Comparison of ENCODE assay signal across 24 cellular contexts in genomic region chr12:51139292-51139844, GRCh38. TPM values are rescaled to one million over a fixed set of nuclear protein-coding genes. Genes with fewer than 3 reads are reported as not detected.
A peak's percentile ranks its signal among the peaks of the same experiment; 100 is the strongest.
DNase-seq lines count a peak whose midpoint lies in the region; ATAC-seq, FAIRE-seq and TF ChIP-seq lines count a peak whose summit lies in the region.
"Had no signal": no experiment of that assay in that cellular context is flagged by ENCODE, and none has a peak within 500 bp of the region (broad histone marks: within the 10 kb centered on the region; RNA-seq: fewer than 3 reads in every experiment).

No MANE protein-coding gene starts in this region.

- in situ Hi-C loops in HepG2 (cut with HindIII; ENCODE audit: extremely low pct_ligation_motif_present, low pct_unique_long_range_greater_than_20kb), result no loop called here

- H3K4me1 Mint-ChIP-seq in central memory CD8-positive, alpha-beta T cell, result peaks cover 16% of the 10 kb centered on the region
- no peaks in the 10 kb centered on the region for H3K4me1 Mint-ChIP-seq in stimulated activated effector memory CD8-positive, alpha-beta T cell treated with anti-CD3 and anti-CD28 coated beads, Interleukin-12 subunit alpha, Interleukin-12 subunit beta, amount 100 ng/mL, for 72 hours
- peaks cover 7% of the 10 kb centered on the region in 2 donors for H3K4me1 Mint-ChIP-seq in immature natural killer cell
- H3K4me1 Mint-ChIP-seq: B cell had no signal

- H3K4me2 ChIP-seq in HepG2 (ENCODE audit: low read depth, low read length), result no peak overlapping the region
- H3K4me2 ChIP-seq: BLaER1 treated with 17β-estradiol and CSF1 and Interleukin-3, amounts not matched to agents 10 nM and 100 nM had no signal

- no peak overlapping the region for H3K4me3 Mint-ChIP-seq in central memory CD8-positive, alpha-beta T cell
- no peak overlapping the region for H3K4me3 Mint-ChIP-seq in stimulated activated effector memory CD8-positive, alpha-beta T cell treated with anti-CD3 and anti-CD28 coated beads, Interleukin-12 subunit alpha, Interleukin-12 subunit beta, amount 100 ng/mL, for 72 hours
- H3K4me3 Mint-ChIP-seq in immature natural killer cell, result no peak overlapping the region
- H3K4me3 Mint-ChIP-seq: B cell; CD8-positive, alpha-beta memory T cell; HFFc6 had no signal

- H3K4me1 ChIP-seq in HepG2 (ENCODE audit: insufficient read depth, low read length) (no peaks in the 10 kb centered on the region), right lobe of liver (no peaks in the 10 kb centered on the region), stomach (no peaks in the 10 kb centered on the region), lower lobe of right lung (no peaks in the 10 kb centered on the region)
- H3K4me1 ChIP-seq: BLaER1 treated with 17β-estradiol and CSF1 and Interleukin-3, amounts not matched to agents 10 nM and 100 nM had no signal

- no peak overlapping the region for H2AFZ ChIP-seq in HepG2 (ENCODE audit: low read length)
- H2AFZ ChIP-seq: GM23248 had no signal

- no peak for TF ChIP-seq EP300 in HepG2 (IDR thresholded peaks at IDR 0.05; ENCODE audit: low read depth in 2 of 2, low read length in 2 of 2)
- TF ChIP-seq EP300 in HepG2 (CRISPR knock-in tag; IDR thresholded peaks at IDR 0.05; ENCODE audit: borderline replicate concordance), result no peak
- no peak for TF ChIP-seq EP300 in stomach (IDR thresholded peaks at IDR 0.05)

- H3K27me3 ChIP-seq in HepG2 (ENCODE audit: control insufficient read depth in 1 of 2, insufficient read depth in 2 of 2, low read length in 2 of 2) (no peaks in the 10 kb centered on the region), right lobe of liver (no peaks in the 10 kb centered on the region), stomach (no peaks in the 10 kb centered on the region), lower lobe of right lung (ENCODE audit: low read depth) (no peaks in the 10 kb centered on the region)
- H3K27me3 ChIP-seq: BLaER1 treated with 17β-estradiol and CSF1 and Interleukin-3, amounts not matched to agents 10 nM and 100 nM had no signal

- POLR2A ChIA-PET in HepG2 (lab: Yijun Ruan, JAX), result no interaction called here

- no peaks in the 10 kb centered on the region for H3K9me3 Mint-ChIP-seq in central memory CD8-positive, alpha-beta T cell
- H3K9me3 Mint-ChIP-seq in stimulated activated effector memory CD8-positive, alpha-beta T cell treated with anti-CD3 and anti-CD28 coated beads, Interleukin-12 subunit alpha, Interleukin-12 subunit beta, amount 100 ng/mL, for 72 hours, result no peaks in the 10 kb centered on the region
- no peaks in the 10 kb centered on the region for H3K9me3 Mint-ChIP-seq in immature natural killer cell
- H3K9me3 Mint-ChIP-seq: CD8-positive, alpha-beta memory T cell; HFFc6 had no signal

- H3K27ac Mint-ChIP-seq in central memory CD8-positive, alpha-beta T cell (ENCODE audit: low read depth), result peak overlapping the region; percentile 75
- peak overlapping the region; percentile 66 for H3K27ac Mint-ChIP-seq in stimulated activated effector memory CD8-positive, alpha-beta T cell treated with anti-CD3 and anti-CD28 coated beads, Interleukin-12 subunit alpha, Interleukin-12 subunit beta, amount 100 ng/mL, for 72 hours
- peak overlapping the region in 2 of 6 donors; percentile 19 to 62 for H3K27ac Mint-ChIP-seq in immature natural killer cell
- H3K27ac Mint-ChIP-seq: B cell, HFFc6 had no signal

- no TSS peak for BruUV-seq in HepG2 (replicated peaks; lab: Mats Ljungman, UMichigan)

- no peak overlapping the region for H3K4me3 ChIP-seq in HepG2 (replicated peaks in 1 of 3; ENCODE audit: insufficient read depth in 1 of 3, low read depth in 2 of 3, low read length in 3 of 3)
- H3K4me3 ChIP-seq in right lobe of liver, result no peak overlapping the region
- H3K4me3 ChIP-seq in stomach, result no peak overlapping the region
- H3K4me3 ChIP-seq in lower lobe of right lung, result no peak overlapping the region
- H3K4me3 ChIP-seq: BLaER1 treated with 17β-estradiol and CSF1 and Interleukin-3, amounts not matched to agents 10 nM and 100 nM; GM23248 had no signal

- peaks cover 2% of the 10 kb centered on the region for H3K79me2 ChIP-seq in HepG2 (ENCODE audit: insufficient read depth, low read length)

- no peak overlapping the region for H3K9ac ChIP-seq in HepG2 (ENCODE audit: insufficient read depth, low read depth, low read length)
- H3K9ac ChIP-seq: BLaER1 treated with 17β-estradiol and CSF1 and Interleukin-3, amounts not matched to agents 10 nM and 100 nM; GM23248 had no signal

- WGBS in HepG2 (ENCODE audit: low lambda C conversion rate), result 98% methylated on average over 3 of the region's 3 CpGs
- 80% methylated on average over 1 of the region's 3 CpGs for WGBS in right lobe of liver (ENCODE audit: insufficient coverage, low coverage, low lambda C conversion rate, missing lambda C conversion rate)
- 94 to 98% (median 96%) methylated on average over 3 of the region's 3 CpGs for WGBS in stomach, 5 donors

- H3K27me3 Mint-ChIP-seq in central memory CD8-positive, alpha-beta T cell, result no peaks in the 10 kb centered on the region
- H3K27me3 Mint-ChIP-seq in immature natural killer cell (ENCODE audit: low read depth in 3 of 3), result no peaks in the 10 kb centered on the region
- H3K27me3 Mint-ChIP-seq: B cell; CD8-positive, alpha-beta memory T cell had no signal

- no peak for DNase-seq in HepG2 (ENCODE audit: low spot score)
- no peak for DNase-seq in right lobe of liver
- no peak for DNase-seq in central memory CD8-positive, alpha-beta T cell (ENCODE audit: low spot score in 2 of 2)
- DNase-seq in stimulated activated effector memory CD8-positive, alpha-beta T cell treated with anti-CD3 and anti-CD28 coated beads, Interleukin-12 subunit alpha, Interleukin-12 subunit beta, amount 100 ng/mL, for 72 hours (ENCODE audit: low spot score in 2 of 2), result no peak
- no peak for DNase-seq in immature natural killer cell
- DNase-seq in stomach, result no peak
- no peak for DNase-seq in lower lobe of right lung
- DNase-seq: 8988T; CD8-positive, alpha-beta memory T cell; COR-L47; DMS 273 treated with DMSO at 0.1 percent for 48 hours; DMS53; DND-41; EL; GM23248; HCEC 1CT; HFFc6; IMR-90 had no signal

- FAIRE-seq in HepG2 (lab: Jason Lieb, UNC), result no peak
- FAIRE-seq: GM12891, H54 had no signal

- CTCF ChIA-PET in HepG2 (lab: Yijun Ruan, JAX; ENCODE audit: low intra/inter-chr PET ratio, low total read pairs), result no interaction called here

- H3K27ac ChIP-seq in HepG2 (ENCODE audit: extremely low read length, insufficient read depth, low read length), result no peak overlapping the region
- H3K27ac ChIP-seq in right lobe of liver, result no peak overlapping the region
- peak overlapping the region; percentile 32 for H3K27ac ChIP-seq in VCaP
- H3K27ac ChIP-seq in stomach, result no peak overlapping the region
- no peak overlapping the region for H3K27ac ChIP-seq in lower lobe of right lung
- H3K27ac ChIP-seq: BLaER1 treated with 17β-estradiol and CSF1 and Interleukin-3, amounts not matched to agents 10 nM and 100 nM; GM23248; HL-60 had no signal

- H3K9me3 ChIP-seq in HepG2 (ENCODE audit: low read length), result no peaks in the 10 kb centered on the region
- no peaks in the 10 kb centered on the region for H3K9me3 ChIP-seq in right lobe of liver
- H3K9me3 ChIP-seq in stomach, result no peaks in the 10 kb centered on the region
- H3K9me3 ChIP-seq in lower lobe of right lung, result no peaks in the 10 kb centered on the region
- H3K9me3 ChIP-seq: BLaER1 treated with 17β-estradiol and CSF1 and Interleukin-3, amounts not matched to agents 10 nM and 100 nM had no signal

- H3K36me3 ChIP-seq in HepG2 (replicated peaks in 1 of 2; ENCODE audit: control insufficient read depth in 1 of 2, insufficient read depth in 2 of 2, low read length in 2 of 2) (peaks cover 3 to 8% of the 10 kb centered on the region in 2 experiments; a peak in 2 of 5 replicates), right lobe of liver (no peaks in the 10 kb centered on the region), stomach (peaks cover 4 to 22% (median 20%) of the 10 kb centered on the region in 4 donors), lower lobe of right lung (peaks cover 21% of the 10 kb centered on the region)
- H3K36me3 ChIP-seq: BLaER1 treated with 17β-estradiol and CSF1 and Interleukin-3, amounts not matched to agents 10 nM and 100 nM had no signal

- TF ChIP-seq RAD21 in HepG2 (CRISPR knock-in tag; IDR thresholded peaks at IDR 0.05), result no peak

- intact Hi-C loops in HepG2 (cut with micrococcal nuclease; ENCODE audit: unreplicated experiment) (no loop called here), right lobe of liver (cut with DNase I) (no loop called here), stomach (cut with DNase I; ENCODE audit: low total_unique reads) (no loop called here), lower lobe of right lung (cut with DNase I) (no loop called here)

- H4K20me1 ChIP-seq in HepG2 (ENCODE audit: insufficient read depth, low read length), result no peaks in the 10 kb centered on the region
- H4K20me1 ChIP-seq: BLaER1 treated with 17β-estradiol and CSF1 and Interleukin-3, amounts not matched to agents 10 nM and 100 nM had no signal

- no peak for TF ChIP-seq CTCF in HepG2 (CRISPR knock-in tag; IDR thresholded peaks at IDR 0.05)
- no peak for TF ChIP-seq CTCF in right lobe of liver (IDR thresholded peaks at IDR 0.05)
- no peak for TF ChIP-seq CTCF in VCaP (conservative IDR thresholded peaks at IDR 0.05)
- no peak for TF ChIP-seq CTCF in stomach (IDR thresholded peaks at IDR 0.05)
- no peak for TF ChIP-seq CTCF in lower lobe of right lung (IDR thresholded peaks at IDR 0.05)

- TF ChIP-seq POLR2A in HepG2 (IDR thresholded peaks at IDR 0.05; ENCODE audit: insufficient read depth in 1 of 2, low read depth in 2 of 2, low read length in 2 of 2) (no peak), right lobe of liver (IDR thresholded peaks at IDR 0.05) (no peak), stomach (IDR thresholded peaks at IDR 0.05) (no peak)

- H3K36me3 Mint-ChIP-seq in central memory CD8-positive, alpha-beta T cell (ENCODE audit: insufficient read depth), result peaks cover 12% of the 10 kb centered on the region
- H3K36me3 Mint-ChIP-seq in stimulated activated effector memory CD8-positive, alpha-beta T cell treated with anti-CD3 and anti-CD28 coated beads, Interleukin-12 subunit alpha, Interleukin-12 subunit beta, amount 100 ng/mL, for 72 hours, result peaks cover 28% of the 10 kb centered on the region
- peaks cover 0 to 12% (median 0%) of the 10 kb centered on the region in 3 donors for H3K36me3 Mint-ChIP-seq in immature natural killer cell

- ATAC-seq in HepG2 (no peak), right lobe of liver (no peak), lower lobe of right lung (no peak)
- no peak for ATAC-seq in central memory CD8-positive, alpha-beta T cell (replicated peaks; ENCODE audit: extremely low read depth, poor library complexity, severe bottlenecking)
- no peak for ATAC-seq in stimulated activated effector memory CD8-positive, alpha-beta T cell treated with anti-CD3 and anti-CD28 coated beads, Interleukin-12 subunit alpha, Interleukin-12 subunit beta, amount 100 ng/mL, for 72 hours

RNA-seq across cellular contexts. Expression of gene TFCP2, which starts 33.6 kb away (rescaled TPM):
- 10.0 and 17.4 TPM in 2 replicates for total RNA-seq in HepG2 (2016; rRNA removed; fragmentation: Illumina TruSeq; extraction: Trizol)
- total RNA-seq in HepG2 (2016; cell fraction: cytosol; rRNA removed; fragmentation: Illumina TruSeq; extraction: Trizol; ENCODE audit: low read depth), result 3.0 and 4.3 TPM in 2 replicates
- 9.8 and 15.5 TPM in 2 replicates for total RNA-seq in HepG2 (2016; cell fraction: insoluble cytoplasmic fraction; rRNA removed; fragmentation: Illumina TruSeq; extraction: Trizol)
- 5.3 and 5.4 TPM in 2 replicates for total RNA-seq in HepG2 (2016; cell fraction: membrane; rRNA removed; fragmentation: Illumina TruSeq; extraction: Trizol)
- total RNA-seq in HepG2 (2016; cell fraction: nucleus; rRNA removed; fragmentation: Illumina TruSeq; extraction: Trizol), result 8.8 and 11.1 TPM in 2 replicates
- polyA plus RNA-seq in HepG2 (2011; rRNA removed), result 5.7 and 7.6 TPM in 2 replicates
- polyA plus RNA-seq in HepG2 (2011; cell fraction: cytosol; rRNA removed), result 3.4 and 5.0 TPM in 2 replicates
- 3.2 and 4.1 TPM in 2 replicates for polyA plus RNA-seq in HepG2 (2011; cell fraction: nucleus; rRNA removed)
- polyA plus RNA-seq in HepG2 (2012), result 9.7 and 12.0 TPM in 2 replicates
- 1.1 and 1.2 TPM in 2 replicates for polyA plus RNA-seq in HepG2 (2016; cell fraction: cytosol; fragmentation: Illumina TruSeq; extraction: Trizol; ENCODE audit: low read depth)
- polyA plus RNA-seq in HepG2 (2016; cell fraction: insoluble cytoplasmic fraction; fragmentation: Illumina TruSeq; extraction: Trizol; ENCODE audit: low read depth), result 27.1 and 28.3 TPM in 2 replicates
- 5.2 and 5.6 TPM in 2 replicates for polyA plus RNA-seq in HepG2 (2016; cell fraction: membrane; fragmentation: Illumina TruSeq; extraction: Trizol; ENCODE audit: low read depth)
- 17.1 and 17.2 TPM in 2 replicates for polyA plus RNA-seq in HepG2 (2016; cell fraction: nucleus; fragmentation: Illumina TruSeq; extraction: Trizol; ENCODE audit: insufficient read depth, low read depth)
- polyA minus RNA-seq in HepG2 (2011; rRNA and poly(A)+ RNA removed; ENCODE audit: low replicate concordance), result 3.8 and 10.5 TPM in 2 replicates
- polyA minus RNA-seq in HepG2 (2011; cell fraction: cytosol; rRNA and poly(A)+ RNA removed), result 4.2 and 4.7 TPM in 2 replicates
- 7.3 and 8.1 TPM in 2 replicates for polyA minus RNA-seq in HepG2 (2011; cell fraction: nucleus; rRNA and poly(A)+ RNA removed)
- 1 to 10 TPM; 6.3 to 9.4 (median 7.3) TPM for total RNA-seq in right lobe of liver
- polyA plus RNA-seq in immature natural killer cell, result 10 to 100 TPM; 10.1 to 16.6 (median 11.7) TPM
- total RNA-seq in stomach, result 10 to 100 TPM in 2 of 5 donors, 1 to 10 TPM in 3; 6.7 to 56.2 (median 8.2) TPM
- 10 to 100 TPM in 1 of 3 donors, 1 to 10 TPM in 2; 8.6 to 10.5 (median 9.8) TPM for polyA plus RNA-seq in stomach
- total RNA-seq in lower lobe of right lung, result 30.2 TPM

RNA-seq across cellular contexts. Expression of gene CSRNP2, which starts 56.0 kb away (rescaled TPM):
- 4.8 and 5.4 TPM in 2 replicates for total RNA-seq in HepG2 (2016; rRNA removed; fragmentation: Illumina TruSeq; extraction: Trizol)
- 2.2 and 2.5 TPM in 2 replicates for total RNA-seq in HepG2 (2016; cell fraction: cytosol; rRNA removed; fragmentation: Illumina TruSeq; extraction: Trizol; ENCODE audit: low read depth)
- total RNA-seq in HepG2 (2016; cell fraction: insoluble cytoplasmic fraction; rRNA removed; fragmentation: Illumina TruSeq; extraction: Trizol), result 4.9 and 5.0 TPM in 2 replicates
- 4.9 and 5.0 TPM in 2 replicates for total RNA-seq in HepG2 (2016; cell fraction: membrane; rRNA removed; fragmentation: Illumina TruSeq; extraction: Trizol)
- total RNA-seq in HepG2 (2016; cell fraction: nucleus; rRNA removed; fragmentation: Illumina TruSeq; extraction: Trizol), result 4.3 and 4.8 TPM in 2 replicates
- 7.3 and 7.5 TPM in 2 replicates for polyA plus RNA-seq in HepG2 (2011; rRNA removed)
- 4.0 and 5.0 TPM in 2 replicates for polyA plus RNA-seq in HepG2 (2011; cell fraction: cytosol; rRNA removed)
- polyA plus RNA-seq in HepG2 (2011; cell fraction: nucleus; rRNA removed), result 6.5 and 9.9 TPM in 2 replicates
- polyA plus RNA-seq in HepG2 (2012), result 4.8 and 6.4 TPM in 2 replicates
- polyA plus RNA-seq in HepG2 (2016; cell fraction: cytosol; fragmentation: Illumina TruSeq; extraction: Trizol; ENCODE audit: low read depth), result 0.69 and 1.1 TPM in 2 replicates
- polyA plus RNA-seq in HepG2 (2016; cell fraction: insoluble cytoplasmic fraction; fragmentation: Illumina TruSeq; extraction: Trizol; ENCODE audit: low read depth), result 5.5 TPM in 2 replicates
- 2.9 and 3.9 TPM in 2 replicates for polyA plus RNA-seq in HepG2 (2016; cell fraction: membrane; fragmentation: Illumina TruSeq; extraction: Trizol; ENCODE audit: low read depth)
- 12.1 and 14.0 TPM in 2 replicates for polyA plus RNA-seq in HepG2 (2016; cell fraction: nucleus; fragmentation: Illumina TruSeq; extraction: Trizol; ENCODE audit: insufficient read depth, low read depth)
- polyA minus RNA-seq in HepG2 (2011; rRNA and poly(A)+ RNA removed; ENCODE audit: low replicate concordance), result 8.0 and 14.3 TPM in 2 replicates
- polyA minus RNA-seq in HepG2 (2011; cell fraction: cytosol; rRNA and poly(A)+ RNA removed), result 4.0 and 7.0 TPM in 2 replicates
- polyA minus RNA-seq in HepG2 (2011; cell fraction: nucleus; rRNA and poly(A)+ RNA removed), result 7.2 and 7.6 TPM in 2 replicates
- total RNA-seq in right lobe of liver, result 1 to 10 TPM; 5.2 to 9.4 (median 6.7) TPM
- polyA plus RNA-seq in immature natural killer cell, result 1 to 10 TPM in 2 of 3 donors, under 1 TPM in 1; 0.90 to 7.9 (median 7.2) TPM
- 100 to 1,000 TPM in 1 of 5 donors, 10 to 100 TPM in 4; 12.5 to 117 (median 22.9) TPM for total RNA-seq in stomach
- polyA plus RNA-seq in stomach, result 1 to 10 TPM; 6.0 to 8.8 (median 6.9) TPM
- 21.2 TPM for total RNA-seq in lower lobe of right lung
